ENCODE assay signal across 9 cellular contexts in the genomic region with DNA sequence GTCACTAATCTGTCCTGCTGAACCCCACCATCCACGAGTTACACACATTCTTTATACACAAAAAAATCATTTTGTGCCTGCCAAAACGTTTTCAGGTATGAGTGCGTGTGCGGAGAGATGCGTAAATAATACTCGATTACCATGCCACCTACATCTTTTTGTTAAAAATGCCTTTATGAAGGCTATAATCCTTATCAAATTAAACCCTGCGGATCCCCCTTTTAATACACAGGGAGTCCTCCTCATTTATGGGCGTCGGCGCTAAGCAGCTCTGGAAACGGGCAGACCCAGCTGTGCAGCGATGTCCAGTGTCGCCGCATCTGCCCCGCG.
A peak's percentile ranks its signal among the peaks of the same experiment; 100 is the strongest.
DNase-seq lines count a peak whose midpoint lies in the region; ATAC-seq and TF ChIP-seq lines count a peak whose summit lies in the region.
"Had no signal": no experiment of that assay in that cellular context is flagged by ENCODE, and none has a peak within 500 bp of the region (broad histone marks: within the 10 kb centered on the region; RNA-seq: fewer than 3 reads in every experiment).

No MANE protein-coding gene starts in this region.

- TF ChIP-seq CTCF in HFF-Myc (IDR thresholded peaks at IDR 0.05; ENCODE audit: low read depth, low read length, missing control alignments) (no peak), endothelial cell (IDR thresholded peaks at IDR 0.05; ENCODE audit: unreplicated experiment) (no peak), osteoblast (IDR thresholded peaks at IDR 0.05; ENCODE audit: extremely low read depth, low read depth, low read length) (no peak)

- H3K36me3 Mint-ChIP-seq in endothelial cell (ENCODE audit: low read depth, unreplicated experiment), result peaks cover 3% of the 10 kb centered on the region

- H3K4me2 ChIP-seq in BLaER1 (peak overlapping the region; percentile 71), osteoblast (ENCODE audit: insufficient read depth, low read length) (peak overlapping the region; percentile 74)

- peaks cover 12% of the 10 kb centered on the region for H3K4me1 Mint-ChIP-seq in endothelial cell (ENCODE audit: unreplicated experiment)

- H2AFZ ChIP-seq in osteoblast (ENCODE audit: low read length), result peak overlapping the region; percentile 66

- H4K20me1 ChIP-seq in BLaER1, result no peaks in the 10 kb centered on the region
- H4K20me1 ChIP-seq in osteoblast (ENCODE audit: insufficient read depth, low read length), result no peaks in the 10 kb centered on the region

- H3K9ac ChIP-seq in BLaER1, result no peak overlapping the region

- peaks cover 22% of the 10 kb centered on the region for H3K27me3 Mint-ChIP-seq in endothelial cell (ENCODE audit: unreplicated experiment)

- H3K9me3 ChIP-seq in BLaER1 (peaks cover 27% of the 10 kb centered on the region), osteoblast (ENCODE audit: low read depth, low read length) (no peaks in the 10 kb centered on the region)

- ATAC-seq in HG02973 (IDR thresholded peaks at IDR 0.05; ENCODE audit: unreplicated experiment), result no peak
- ATAC-seq: esophagus mucosa had no signal

- H3K27ac Mint-ChIP-seq in endothelial cell (ENCODE audit: unreplicated experiment), result no peak overlapping the region

- no peaks in the 10 kb centered on the region for H3K79me2 ChIP-seq in osteoblast (ENCODE audit: insufficient read depth, low read length)

- no peak for DNase-seq in HFF-Myc (ENCODE audit: extremely low read depth, low read depth)
- DNase-seq in endothelial cell (ENCODE audit: low spot score), result no peak
- DNase-seq in osteoblast (ENCODE audit: insufficient read length, low spot score, missing footprints), result no peak
- no peak for DNase-seq in RPMI8226
- DNase-seq in NCI-H2196 (lab: John Stamatoyannopoulos, UW; ENCODE audit: unreplicated experiment), result no peak
- DNase-seq in cerebellum (ENCODE audit: low spot score), result no peak

- H3K27ac ChIP-seq in BLaER1 (no peak overlapping the region), osteoblast (ENCODE audit: low read depth, low read length) (no peak overlapping the region)

- H3K4me1 ChIP-seq in BLaER1 (peaks cover 5% of the 10 kb centered on the region; the same call in 1 of the 2 replicates), osteoblast (ENCODE audit: insufficient read depth, low read length) (peaks cover 9% of the 10 kb centered on the region)

- H3K4me3 Mint-ChIP-seq in endothelial cell (ENCODE audit: unreplicated experiment), result peak overlapping the region; percentile 88

- H3K4me3 ChIP-seq in BLaER1 (peak overlapping the region; percentile 57), HFF-Myc (replicated peaks; ENCODE audit: low read depth, low read length) (peak overlapping the region; percentile 28), osteoblast (ENCODE audit: insufficient read depth, low read length) (peak overlapping the region; percentile 65)

- H3K27me3 ChIP-seq in BLaER1 (peaks cover 51% of the 10 kb centered on the region), osteoblast (ENCODE audit: insufficient read depth, low read length) (peaks cover 31% of the 10 kb centered on the region)

- no peaks in the 10 kb centered on the region for H3K9me3 Mint-ChIP-seq in endothelial cell (ENCODE audit: unreplicated experiment)

- H3K36me3 ChIP-seq in BLaER1, result no peaks in the 10 kb centered on the region
- H3K36me3 ChIP-seq in osteoblast (ENCODE audit: insufficient read depth, low read length), result no peaks in the 10 kb centered on the region
